In the genomic region with DNA sequence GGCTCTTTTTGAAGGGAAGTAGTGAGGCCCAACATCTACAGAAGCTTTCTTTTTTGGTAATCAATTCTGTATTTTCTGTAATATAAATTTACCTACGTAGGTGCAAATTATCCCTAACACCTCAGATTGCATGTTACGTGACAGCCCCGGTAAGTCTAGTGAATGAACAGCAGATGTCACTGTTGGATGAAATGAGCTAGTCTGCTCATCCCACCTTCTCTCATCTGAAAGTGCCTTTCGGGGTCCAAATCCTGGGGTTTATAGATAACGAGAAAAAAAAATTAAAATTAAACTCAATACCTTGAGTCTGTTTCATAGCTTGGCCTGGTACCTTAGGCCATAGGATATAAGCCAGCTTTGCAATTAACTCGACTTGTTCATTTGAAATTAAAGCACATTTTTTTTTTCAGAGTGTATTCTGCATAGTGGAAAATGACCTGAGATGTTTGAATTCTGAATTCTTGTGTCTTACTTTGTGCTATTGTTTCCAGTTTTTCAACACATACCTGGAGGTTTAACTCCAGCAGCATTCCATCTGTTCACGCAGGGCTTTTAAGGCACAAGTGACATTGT, we compare ENCODE assay signal across 9 cellular contexts.
A peak's percentile ranks its signal among the peaks of the same experiment; 100 is the strongest.
DNase-seq lines count a peak whose midpoint lies in the region; ATAC-seq, FAIRE-seq and TF ChIP-seq lines count a peak whose summit lies in the region.
"Had no signal": no experiment of that assay in that cellular context is flagged by ENCODE, and none has a peak within 500 bp of the region (broad histone marks: within the 10 kb centered on the region; RNA-seq: fewer than 3 reads in every experiment).

No MANE protein-coding gene starts in this region.

- H3K4me3 ChIP-seq in WERI-Rb-1 (ENCODE audit: low read depth, low read length) (no peak overlapping the region), esophagus squamous epithelium (no peak overlapping the region)
- H3K4me3 ChIP-seq: K562 had no signal

- peak; percentile 82 for TF ChIP-seq CTCF in WERI-Rb-1 (IDR thresholded peaks at IDR 0.05; ENCODE audit: low read depth, low read length)
- no peak for TF ChIP-seq CTCF in esophagus squamous epithelium (IDR thresholded peaks at IDR 0.05)

- H3K36me3 ChIP-seq in WERI-Rb-1: peaks cover 6% of the 10 kb centered on the region
- H3K36me3 ChIP-seq in esophagus squamous epithelium: no peaks in the 10 kb centered on the region

- peaks cover 2% of the 10 kb centered on the region for H3K9me3 ChIP-seq in WERI-Rb-1 (ENCODE audit: severe bottlenecking)
- no peaks in the 10 kb centered on the region for H3K9me3 ChIP-seq in esophagus squamous epithelium

- FAIRE-seq in GM12891 (lab: Jason Lieb, UNC): peak; percentile 35
- FAIRE-seq: K562 had no signal

- DNase-seq in GM12891 (ENCODE audit: insufficient read length, low spot score) (no peak), MV-4-11 (lab: John Stamatoyannopoulos, UW) (peak; percentile 6), WERI-Rb-1 (peak; percentile 68), midbrain (lab: John Stamatoyannopoulos, UW) (peak; percentile 40), esophagus squamous epithelium (lab: John Stamatoyannopoulos, UW) (no peak)
- DNase-seq in activated CD8-positive, alpha-beta memory T cell treated with anti-CD3 and anti-CD28 coated beads, Interleukin-2, amount 50 U/mL, for 48 hours: no peak

- no peaks in the 10 kb centered on the region for H3K4me1 ChIP-seq in esophagus squamous epithelium

- no peak for TF ChIP-seq POLR2A in GM12891 (IDR thresholded peaks at IDR 0.05; ENCODE audit: low read depth, low read length)
- no peak for TF ChIP-seq POLR2A in esophagus squamous epithelium (IDR thresholded peaks at IDR 0.05)

- H3K27ac ChIP-seq in WERI-Rb-1: peak overlapping the region; percentile 82
- no peak overlapping the region for H3K27ac ChIP-seq in esophagus squamous epithelium

- ATAC-seq in HG02571 (IDR thresholded peaks at IDR 0.05; ENCODE audit: unreplicated experiment) (no peak), HG03108 (IDR thresholded peaks at IDR 0.05; ENCODE audit: unreplicated experiment) (no peak)
- ATAC-seq: K562 had no signal

- WGBS in esophagus squamous epithelium, 2 donors: 22 to 29% methylated on average over 7 of the region's 7 CpGs

- H3K27me3 ChIP-seq in WERI-Rb-1 (ENCODE audit: insufficient read depth, low read depth, severe bottlenecking) (no peaks in the 10 kb centered on the region), esophagus squamous epithelium (no peaks in the 10 kb centered on the region)

- intact Hi-C loops in esophagus squamous epithelium (cut with DNase I): no loop called here

TF ChIP-seq in GM12891, 5 proteins besides CTCF, POLR2A, EP300 and RAD21:
- TF ChIP-seq POU2F2 (IDR thresholded peaks at IDR 0.05; ENCODE audit: low read depth, low read length): no peak
- no peak for TF ChIP-seq POLR2AphosphoS5 (IDR thresholded peaks at IDR 0.05; ENCODE audit: low read depth, low read length)
- TF ChIP-seq TAF1 (IDR thresholded peaks at IDR 0.05; ENCODE audit: low read depth, low read length): no peak
- TF ChIP-seq SPI1 (IDR thresholded peaks at IDR 0.05; ENCODE audit: low read depth, low read length): no peak
- no peak for TF ChIP-seq PAX5 (IDR thresholded peaks at IDR 0.05; ENCODE audit: insufficient read depth, low read length, severe bottlenecking)

Comparison
In these comparisons a context has a peak if more than half of its experiments do, and no peak if none do; other contexts are left out.
1. DNase-seq: peak in MV-4-11 (single experiment), WERI-Rb-1 (single experiment) and midbrain (single experiment); none in GM12891 (single experiment), esophagus squamous epithelium (single experiment) and activated CD8-positive, alpha-beta memory T cell treated with anti-CD3 and anti-CD28 coated beads, Interleukin-2, amount 50 U/mL, for 48 hours (single experiment).